27 cellular contexts compared by ENCODE assay signal in the genomic region with DNA sequence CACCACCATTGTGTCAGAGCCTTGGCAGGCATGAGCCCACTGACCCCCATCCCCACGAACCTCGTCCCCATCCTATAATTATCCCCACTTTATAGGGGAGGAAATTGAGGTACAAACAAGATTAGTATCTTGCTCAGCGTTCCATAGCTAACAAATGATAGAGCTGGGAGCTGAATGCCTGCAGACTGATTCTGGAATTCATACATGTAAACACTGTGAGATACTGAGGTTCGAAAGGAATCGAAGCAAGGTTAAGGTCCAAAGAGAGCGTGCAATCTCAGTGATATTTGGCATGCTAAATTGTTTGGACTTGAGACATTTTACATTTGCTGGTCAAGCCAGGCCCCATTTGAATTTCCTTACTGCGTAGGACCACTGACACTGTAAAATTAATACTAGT.
"Had no signal": no experiment of that assay in that cellular context is flagged by ENCODE, and none has a peak within 500 bp of the region (broad histone marks: within the 10 kb centered on the region; RNA-seq: fewer than 3 reads in every experiment).

No MANE protein-coding gene starts in this region.

- H3K9me3 ChIP-seq: colonic mucosa, thoracic aorta, upper lobe of right lung, uterus had no signal

- H3K27me3 ChIP-seq: colonic mucosa, heart right ventricle, left lung, neural progenitor cell, spleen, tibial nerve, upper lobe of right lung, uterus had no signal

- H3K9ac ChIP-seq: neural progenitor cell had no signal

- H2AFZ ChIP-seq: neural progenitor cell had no signal

- DNase-seq: colonic mucosa; effector CD8-positive, alpha-beta T cell; endodermal cell; foreskin melanocyte; glutamatergic neuron; heart right ventricle; hippocampal formation; left cardiac atrium; left lung; mesendoderm; midbrain; naive thymus-derived CD4-positive, alpha-beta T cell; nucleus accumbens; psoas muscle; right cardiac atrium; spleen; stimulated activated CD4-positive, alpha-beta T cell treated with anti-CD3 and anti-CD28 coated beads, Interleukin-4, amount 100 ng/mL, for 4 hours; stimulated activated naive CD8-positive, alpha-beta T cell treated with anti-CD3 and anti-CD28 coated beads, Interleukin-15, Interleukin-2, amounts not matched to agents 100 U/mL and 50 U/mL, for 24 hours; upper lobe of right lung; uterus had no signal

- H3K4me1 ChIP-seq: colonic mucosa, heart right ventricle, left lung, neural progenitor cell, psoas muscle, spleen, tibial nerve, upper lobe of right lung, uterus had no signal

- FAIRE-seq: islet of Langerhans had no signal

- H3K36me3 ChIP-seq: colonic mucosa, heart right ventricle, left lung, neural progenitor cell, spleen, thoracic aorta, tibial nerve, upper lobe of right lung, uterus had no signal

- H3K4me2 ChIP-seq: neural progenitor cell had no signal

- H3K4me3 ChIP-seq: colonic mucosa, heart right ventricle, left lung, neural progenitor cell, psoas muscle, skin epidermis, spleen, thoracic aorta, tibial nerve, upper lobe of right lung, uterus had no signal

- H3K27ac ChIP-seq: colonic mucosa, epithelial cell of prostate, heart right ventricle, left lung, neural progenitor cell, psoas muscle, skin epidermis, spleen, thoracic aorta, tibial nerve, upper lobe of right lung, uterus had no signal

- ATAC-seq: esophagus mucosa; heart right ventricle; left cardiac atrium; left lung; naive thymus-derived CD4-positive, alpha-beta T cell; psoas muscle; right cardiac atrium; stimulated activated naive CD8-positive, alpha-beta T cell treated with anti-CD3 and anti-CD28 coated beads, Interleukin-15, Interleukin-2, amounts not matched to agents 100 U/mL and 50 U/mL, for 24 hours; upper lobe of right lung had no signal
